8 cellular contexts compared by ENCODE assay signal in genomic region chr16:81036751-81037350, GRCh38. TPM values are rescaled to one million over a fixed set of nuclear protein-coding genes. Genes with fewer than 3 reads are reported as not detected.
DNase-seq lines count a peak whose midpoint lies in the region; ATAC-seq and TF ChIP-seq lines count a peak whose summit lies in the region.

No MANE protein-coding gene starts in this region.

- H3K36me3 ChIP-seq in SJSA1: peaks cover 26% of the 10 kb centered on the region
- no peaks in the 10 kb centered on the region for H3K36me3 ChIP-seq in fibroblast of lung (ENCODE audit: control insufficient read depth, insufficient read depth, low read length)

- ATAC-seq in HG03039 (IDR thresholded peaks at IDR 0.05; ENCODE audit: unreplicated experiment) (no peak), GM18511 (IDR thresholded peaks at IDR 0.05; ENCODE audit: unreplicated experiment) (no peak)

- H3K4me2 ChIP-seq in fibroblast of lung (ENCODE audit: extremely low read depth, insufficient read depth, low read length): peak overlapping the region; percentile 95

- H3K9me3 ChIP-seq in SJSA1 (replicated peaks) (no peaks in the 10 kb centered on the region; the same call in 1 of the 2 replicates), fibroblast of lung (ENCODE audit: control insufficient read depth, insufficient read depth, low read depth, low read length) (no peaks in the 10 kb centered on the region)

- no peak overlapping the region for H3K27ac ChIP-seq in SJSA1
- H3K27ac ChIP-seq in fibroblast of lung (ENCODE audit: insufficient read depth, low read length): peak overlapping the region; percentile 53

- H3K9ac ChIP-seq in fibroblast of lung (ENCODE audit: insufficient read depth, low read length): peak overlapping the region; percentile 67

- H3K27me3 ChIP-seq in SJSA1 (replicated peaks) (no peaks in the 10 kb centered on the region), fibroblast of lung (ENCODE audit: control insufficient read depth, insufficient read depth, low read length) (no peaks in the 10 kb centered on the region)

- peaks cover 18% of the 10 kb centered on the region for H3K79me2 ChIP-seq in fibroblast of lung (ENCODE audit: control insufficient read depth, insufficient read depth, low read length)

- H3K4me3 ChIP-seq in SJSA1: peak overlapping the region; percentile 97
- peak overlapping the region; percentile 74 to 90 (median 78) for H3K4me3 ChIP-seq in fibroblast of lung (replicated peaks in 1 of 4; ENCODE audit: control extremely low read depth in 1 of 4, insufficient read depth in 1 of 4, low read depth in 3 of 4, low read length in 4 of 4)

- H2AFZ ChIP-seq in fibroblast of lung (ENCODE audit: low read length): peak overlapping the region; percentile 61

- peak; percentile 22 for DNase-seq in GM20000 (ENCODE audit: low spot score)
- DNase-seq in SJSA1 (ENCODE audit: low read depth in 1 of 2, low spot score in 2 of 2): no peak
- DNase-seq in fibroblast of lung (ENCODE audit: low read depth in 2 of 2): peak in 1 of 2 donors; percentile 11
- DNase-seq in pons (ENCODE audit: low spot score): peak; percentile 28
- DNase-seq in NCI-H187 treated with DMSO at 0.1 percent for 48 hours (lab: John Stamatoyannopoulos, UW): no peak
- DNase-seq in central memory CD4-positive, alpha-beta T cell: no peak

- TF ChIP-seq CTCF in GM20000 (IDR thresholded peaks at IDR 0.05; ENCODE audit: extremely low read depth, missing control alignments) (no peak), fibroblast of lung (conservative IDR thresholded peaks at IDR 0.05 in 1 of 2, IDR thresholded peaks at IDR 0.05 in 1 of 2; ENCODE audit: low read depth in 1 of 2, low read length in 2 of 2) (no peak)

- 0 out of 2 replicates have a peak, but pooled peaks cover 10% of the 10 kb centered on the region for H3K4me1 ChIP-seq in SJSA1 (replicated peaks)
- no peaks in the 10 kb centered on the region for H3K4me1 ChIP-seq in fibroblast of lung (ENCODE audit: control insufficient read depth, extremely low read depth, insufficient read depth, low read length)

- no peaks in the 10 kb centered on the region for H4K20me1 ChIP-seq in fibroblast of lung (ENCODE audit: control insufficient read depth, extremely low read depth, insufficient read depth, low read length)

RNA-seq across cellular contexts. Expression of gene ATMIN, which starts 1.2 kb away (rescaled TPM):
- total RNA-seq in SJSA1 (2014; rRNA removed; shearing (Covaris generic)): 24.6 and 45.4 TPM in 2 replicates
- 52.8 and 56.8 TPM in 2 replicates for total RNA-seq in fibroblast of lung
- polyA plus RNA-seq in fibroblast of lung: 38.1 and 43.8 TPM in 2 replicates
- polyA plus RNA-seq in fibroblast of lung (2012): 23.2 and 23.9 TPM in 2 replicates
- 13.4 and 17.4 TPM in 2 replicates for polyA minus RNA-seq in fibroblast of lung (ENCODE audit: low replicate concordance)

RNA-seq across cellular contexts. Expression of gene CENPN, which starts 29.8 kb away (rescaled TPM):
- 82.5 and 109 TPM in 2 replicates for total RNA-seq in SJSA1 (2014; rRNA removed; shearing (Covaris generic))
- total RNA-seq in fibroblast of lung: 8.7 and 19.5 TPM in 2 replicates
- 33.8 and 86.6 TPM in 2 replicates for polyA plus RNA-seq in fibroblast of lung
- polyA plus RNA-seq in fibroblast of lung (2012): 23.4 and 57.9 TPM in 2 replicates
- polyA minus RNA-seq in fibroblast of lung (ENCODE audit: low replicate concordance): 6.4 and 7.1 TPM in 2 replicates

RNA-seq across cellular contexts. Expression of gene CMC2, which starts 30.2 kb away (rescaled TPM):
- 205 and 305 TPM in 2 replicates for total RNA-seq in SJSA1 (2014; rRNA removed; shearing (Covaris generic))
- 35.2 and 70.5 TPM in 2 replicates for total RNA-seq in fibroblast of lung
- polyA plus RNA-seq in fibroblast of lung: 77.3 and 128 TPM in 2 replicates
- polyA plus RNA-seq in fibroblast of lung (2012): 69.0 and 111 TPM in 2 replicates
- 7.9 and 9.5 TPM in 2 replicates for polyA minus RNA-seq in fibroblast of lung (ENCODE audit: low replicate concordance)

RNA-seq across cellular contexts. Expression of gene C16orf46, which starts 40.2 kb away (rescaled TPM):
- total RNA-seq in SJSA1 (2014; rRNA removed; shearing (Covaris generic)): 0.18 TPM in 1 of 2 replicates, not detected in the other
- total RNA-seq in fibroblast of lung: 0.51 TPM in 1 of 2 replicates, not detected in the other
- polyA plus RNA-seq in fibroblast of lung: 0.24 and 0.33 TPM in 2 replicates
- 0.14 and 0.15 TPM in 2 replicates for polyA plus RNA-seq in fibroblast of lung (2012)
- not detected in 2 replicates for polyA minus RNA-seq in fibroblast of lung (ENCODE audit: low replicate concordance)

RNA-seq across cellular contexts. Expression of gene GCSH, which starts 59.3 kb away (rescaled TPM):
- 43.9 and 45.7 TPM in 2 replicates for total RNA-seq in SJSA1 (2014; rRNA removed; shearing (Covaris generic))
- total RNA-seq in fibroblast of lung: 15.0 and 15.4 TPM in 2 replicates
- polyA plus RNA-seq in fibroblast of lung: 29.9 and 30.3 TPM in 2 replicates
- polyA plus RNA-seq in fibroblast of lung (2012): 31.4 and 33.5 TPM in 2 replicates
- polyA minus RNA-seq in fibroblast of lung (ENCODE audit: low replicate concordance): not detected in 2 replicates

Comparison
In these comparisons a context has a peak if more than half of its experiments do, and no peak if none do; other contexts are left out.
1. DNase-seq: peak in GM20000 (single experiment) and pons (single experiment); none in SJSA1 (0 of 2), NCI-H187 treated with DMSO at 0.1 percent for 48 hours (single experiment) and central memory CD4-positive, alpha-beta T cell (single experiment).